Comparison of ENCODE assay signal across 31 cellular contexts in genomic region chr7:86574006-86574405, GRCh38.
"Had no signal": no experiment of that assay in that cellular context is flagged by ENCODE, and none has a peak within 500 bp of the region (broad histone marks: within the 10 kb centered on the region; RNA-seq: fewer than 3 reads in every experiment).

No MANE protein-coding gene starts in this region.

- FAIRE-seq: astrocyte had no signal

- H3K27me3 Mint-ChIP-seq: activated CD4-positive, alpha-beta memory T cell treated with anti-CD3 and anti-CD28 coated beads for 36 hours; activated CD4-positive, alpha-beta T cell treated with anti-CD3 and anti-CD28 coated beads, Interleukin-2, amount 10 ng/mL, durations not matched to agents 7 days and 5 days; activated naive CD8-positive, alpha-beta T cell; T-helper 17 cell had no signal

- DNase-seq: activated CD4-positive, alpha-beta memory T cell treated with anti-CD3 and anti-CD28 coated beads for 36 hours; activated CD4-positive, alpha-beta T cell treated with anti-CD3 and anti-CD28 coated beads, Interleukin-2, amount 10 ng/mL, durations not matched to agents 7 days and 5 days; activated CD4-positive, CD25-positive, alpha-beta regulatory T cell; activated CD8-positive, alpha-beta memory T cell treated with anti-CD3 and anti-CD28 coated beads for 24 hours; activated effector memory CD4-positive, alpha-beta T cell treated with anti-CD3 and anti-CD28 coated beads, Interleukin-2, amount 50 U/mL, for 16 hours; activated naive CD4-positive, alpha-beta T cell treated with anti-CD3 and anti-CD28 coated beads for 36 hours; activated T-cell treated with anti-CD3 and anti-CD28 coated beads, Interleukin-2, amount 50 U/mL, for 4 hours; amygdala; cerebellar nuclear complex; MV-4-11; NCI-H1092 treated with DMSO at 0.1 percent for 48 hours; NCI-H146; NCI-H187 treated with DMSO at 0.1 percent for 48 hours; NCI-H2081 treated with DMSO at 0.1 percent for 48 hours; NCI-H2171; NCI-H2227 treated with DMSO at 0.1 percent for 48 hours; NCI-H446 treated with DMSO at 0.1 percent for 48 hours; NCI-H526; NCI-H774; NK-92 treated with Interleukin-12 subunit alpha and Interleukin-12 subunit beta, amount 100 ng/mL, for 24 hours; OCI-M1; RPMI8226; T-helper 17 cell; T-helper 9 cell had no signal

- ATAC-seq: activated T-cell treated with anti-CD3 and anti-CD28 coated beads, Interleukin-2, amount 50 U/mL, for 4 hours; Panc1; Right ventricle myocardium inferior; T-helper 17 cell had no signal

- H3K4me1 Mint-ChIP-seq: activated CD4-positive, alpha-beta T cell treated with anti-CD3 and anti-CD28 coated beads, Interleukin-2, amount 10 ng/mL, durations not matched to agents 7 days and 5 days; brain; T-helper 17 cell had no signal

- H3K36me3 ChIP-seq: cardiac muscle cell had no signal

- H3K27ac Mint-ChIP-seq: activated CD4-positive, alpha-beta memory T cell treated with anti-CD3 and anti-CD28 coated beads for 36 hours; activated CD4-positive, alpha-beta T cell treated with anti-CD3 and anti-CD28 coated beads, Interleukin-2, amount 10 ng/mL, durations not matched to agents 7 days and 5 days; activated naive CD4-positive, alpha-beta T cell treated with anti-CD3 and anti-CD28 coated beads for 36 hours; activated naive CD8-positive, alpha-beta T cell; brain; T-helper 17 cell had no signal

- H3K27ac ChIP-seq: cardiac muscle cell, KMS-11 had no signal

- H3K4me3 ChIP-seq: cardiac muscle cell had no signal

- H3K9ac ChIP-seq: KMS-11 had no signal

- H3K4me2 ChIP-seq: KMS-11 had no signal

- H3K27me3 ChIP-seq: cardiac muscle cell had no signal

- H3K36me3 Mint-ChIP-seq: activated CD4-positive, alpha-beta memory T cell treated with anti-CD3 and anti-CD28 coated beads for 36 hours; activated naive CD8-positive, alpha-beta T cell; brain had no signal

- H3K4me3 Mint-ChIP-seq: activated CD4-positive, alpha-beta memory T cell treated with anti-CD3 and anti-CD28 coated beads for 36 hours; activated CD4-positive, alpha-beta T cell treated with anti-CD3 and anti-CD28 coated beads, Interleukin-2, amount 10 ng/mL, durations not matched to agents 7 days and 5 days; activated naive CD4-positive, alpha-beta T cell treated with anti-CD3 and anti-CD28 coated beads for 36 hours; activated naive CD8-positive, alpha-beta T cell; activated T-cell treated with anti-CD3 and anti-CD28 coated beads, Interleukin-2, amount 50 U/mL, for 4 hours; brain; T-helper 17 cell had no signal
